In the genomic region with DNA sequence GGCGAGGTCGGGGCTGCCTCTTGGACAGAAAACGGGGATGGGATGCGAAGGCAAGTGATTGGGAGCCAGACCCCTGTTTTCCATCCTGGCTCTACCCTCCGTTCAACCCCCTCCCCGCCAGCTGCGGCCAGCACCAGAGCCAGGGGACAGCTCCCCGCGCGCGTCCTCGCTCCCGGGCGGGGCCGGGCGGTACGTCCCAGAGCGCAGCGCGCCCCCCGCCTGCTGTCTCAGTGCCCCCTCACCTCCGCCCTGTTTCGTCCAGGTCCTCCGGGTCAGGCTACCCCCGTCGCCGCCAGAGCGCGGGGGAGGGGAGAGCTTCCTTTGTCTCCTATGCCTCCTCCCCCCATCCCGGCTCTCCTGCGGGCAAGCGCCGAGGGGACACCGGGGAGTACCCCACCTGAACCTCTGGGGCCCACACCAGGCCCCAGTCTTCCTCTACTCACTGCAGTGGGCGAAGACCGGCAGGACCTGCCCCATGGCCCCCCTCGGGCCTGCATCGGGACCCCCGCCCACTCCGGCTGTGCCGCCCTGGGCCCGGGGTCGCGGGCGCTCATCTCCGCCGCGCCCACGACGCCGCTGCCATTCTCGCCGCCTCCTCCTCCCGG, we compare ENCODE assay signal across 1 cellular context.
A peak's percentile ranks its signal among the peaks of the same experiment; 100 is the strongest.
TF ChIP-seq lines count a peak whose summit lies in the region.

No MANE protein-coding gene starts in this region.

TF ChIP-seq in K562, 482 proteins besides CTCF, POLR2A, EP300 and RAD21 (continued from another document and continues in another):
- TF ChIP-seq, protein P1, sequence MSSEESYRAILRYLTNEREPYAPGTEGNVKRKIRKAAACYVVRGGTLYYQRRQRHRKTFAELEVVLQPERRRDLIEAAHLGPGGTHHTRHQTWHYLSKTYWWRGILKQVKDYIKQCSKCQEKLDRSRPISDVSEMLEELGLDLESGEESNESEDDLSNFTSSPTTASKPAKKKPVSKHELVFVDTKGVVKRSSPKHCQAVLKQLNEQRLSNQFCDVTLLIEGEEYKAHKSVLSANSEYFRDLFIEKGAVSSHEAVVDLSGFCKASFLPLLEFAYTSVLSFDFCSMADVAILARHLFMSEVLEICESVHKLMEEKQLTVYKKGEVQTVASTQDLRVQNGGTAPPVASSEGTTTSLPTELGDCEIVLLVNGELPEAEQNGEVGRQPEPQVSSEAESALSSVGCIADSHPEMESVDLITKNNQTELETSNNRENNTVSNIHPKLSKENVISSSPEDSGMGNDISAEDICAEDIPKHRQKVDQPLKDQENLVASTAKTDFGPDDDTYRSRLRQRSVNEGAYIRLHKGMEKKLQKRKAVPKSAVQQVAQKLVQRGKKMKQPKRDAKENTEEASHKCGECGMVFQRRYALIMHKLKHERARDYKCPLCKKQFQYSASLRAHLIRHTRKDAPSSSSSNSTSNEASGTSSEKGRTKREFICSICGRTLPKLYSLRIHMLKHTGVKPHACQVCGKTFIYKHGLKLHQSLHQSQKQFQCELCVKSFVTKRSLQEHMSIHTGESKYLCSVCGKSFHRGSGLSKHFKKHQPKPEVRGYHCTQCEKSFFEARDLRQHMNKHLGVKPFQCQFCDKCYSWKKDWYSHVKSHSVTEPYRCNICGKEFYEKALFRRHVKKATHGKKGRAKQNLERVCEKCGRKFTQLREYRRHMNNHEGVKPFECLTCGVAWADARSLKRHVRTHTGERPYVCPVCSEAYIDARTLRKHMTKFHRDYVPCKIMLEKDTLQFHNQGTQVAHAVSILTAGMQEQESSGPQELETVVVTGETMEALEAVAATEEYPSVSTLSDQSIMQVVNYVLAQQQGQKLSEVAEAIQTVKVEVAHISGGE (CRISPR knock-in tag; IDR thresholded peaks at IDR 0.05) = no peak
- TF ChIP-seq, protein P2, sequence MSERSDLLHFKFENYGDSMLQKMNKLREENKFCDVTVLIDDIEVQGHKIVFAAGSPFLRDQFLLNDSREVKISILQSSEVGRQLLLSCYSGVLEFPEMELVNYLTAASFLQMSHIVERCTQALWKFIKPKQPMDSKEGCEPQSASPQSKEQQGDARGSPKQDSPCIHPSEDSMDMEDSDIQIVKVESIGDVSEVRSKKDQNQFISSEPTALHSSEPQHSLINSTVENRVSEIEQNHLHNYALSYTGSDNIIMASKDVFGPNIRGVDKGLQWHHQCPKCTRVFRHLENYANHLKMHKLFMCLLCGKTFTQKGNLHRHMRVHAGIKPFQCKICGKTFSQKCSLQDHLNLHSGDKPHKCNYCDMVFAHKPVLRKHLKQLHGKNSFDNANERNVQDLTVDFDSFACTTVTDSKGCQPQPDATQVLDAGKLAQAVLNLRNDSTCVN (CRISPR knock-in tag; IDR thresholded peaks at IDR 0.05) = no peak
- TF ChIP-seq ARNT (IDR thresholded peaks at IDR 0.05) (no peak), ZNF224 (CRISPR knock-in tag; IDR thresholded peaks at IDR 0.05) (0 out of 2 replicates have a peak, but pooled peaks have one; percentile 34), HNRNPL (IDR thresholded peaks at IDR 0.05; ENCODE audit: low read depth, low read length) (0 out of 2 replicates have a peak, but pooled peaks have one; percentile 21), ESRRA (IDR thresholded peaks at IDR 0.05; ENCODE audit: borderline replicate concordance, low read depth) (no peak), ZNF696 (CRISPR knock-in tag; conservative IDR thresholded peaks at IDR 0.05) (no peak), GABPB1 (CRISPR knock-in tag; IDR thresholded peaks at IDR 0.05) (peak; percentile 45; the same call in 1 of the 2 replicates), ZBED1 (IDR thresholded peaks at IDR 0.05) (no peak), ZBTB1 (CRISPR knock-in tag; IDR thresholded peaks at IDR 0.05; ENCODE audit: borderline replicate concordance, low read depth) (peak; percentile 76), ETV5 (CRISPR knock-in tag; IDR thresholded peaks at IDR 0.05; ENCODE audit: low read depth) (no peak), NR3C1 (CRISPR knock-in tag; IDR thresholded peaks at IDR 0.05) (peak; percentile 95), RCOR1 (IDR thresholded peaks at IDR 0.05; ENCODE audit: borderline replicate concordance in 1 of 2, low read depth in 2 of 2, low read length in 2 of 2) (peak in 1 of 2 experiments; percentile 62; a peak in 1 of 4 replicates), KHSRP (IDR thresholded peaks at IDR 0.05) (no peak), DMBX1 (CRISPR knock-in tag; IDR thresholded peaks at IDR 0.05; ENCODE audit: borderline replicate concordance) (0 out of 2 replicates have a peak, but pooled peaks have one; percentile 22), SMAD2 (IDR thresholded peaks at IDR 0.05; ENCODE audit: low read depth, low read length) (no peak), RBM14 (IDR thresholded peaks at IDR 0.05; ENCODE audit: borderline replicate concordance, insufficient read depth, low read depth, low read length) (no peak), MAFG (tag; conservative IDR thresholded peaks at IDR 0.05) (no peak), ZC3H4 (CRISPR knock-in tag; IDR thresholded peaks at IDR 0.05; ENCODE audit: borderline replicate concordance) (0 out of 2 replicates have a peak, but pooled peaks have one; percentile 17), TSC22D4 (tag; IDR thresholded peaks at IDR 0.05) (no peak), CREM (IDR thresholded peaks at IDR 0.05; ENCODE audit: low read depth) (peak; percentile 78), BRD4 (IDR thresholded peaks at IDR 0.05) (no peak), POLR3G (IDR thresholded peaks at IDR 0.05; ENCODE audit: extremely low read depth, insufficient read length, insufficient replicate concordance) (no peak), KLF1 (tag; IDR thresholded peaks at IDR 0.05) (no peak), ZKSCAN1 (IDR thresholded peaks at IDR 0.05; ENCODE audit: low read depth, low read length) (no peak), TGIF2 (CRISPR knock-in tag; IDR thresholded peaks at IDR 0.05) (peak; percentile 74; the same call in 1 of the 2 replicates), POLR2AphosphoS5 (IDR thresholded peaks at IDR 0.05; ENCODE audit: control insufficient read depth, insufficient read depth, low read depth, low read length) (no peak), ZNF589 (CRISPR knock-in tag; IDR thresholded peaks at IDR 0.05; ENCODE audit: low read depth) (no peak), KDM1A (IDR thresholded peaks at IDR 0.05) (no peak), SNRNP70 (optimal IDR thresholded peaks at IDR 0.05; ENCODE audit: low read depth, low read length) (no peak), TEAD4 (IDR thresholded peaks at IDR 0.05; ENCODE audit: low read length) (no peak), TEAD4 (CRISPR knock-in tag; IDR thresholded peaks at IDR 0.05; ENCODE audit: borderline replicate concordance) (peak; percentile 26; the same call in 1 of the 2 replicates)
- TF ChIP-seq, protein P3, sequence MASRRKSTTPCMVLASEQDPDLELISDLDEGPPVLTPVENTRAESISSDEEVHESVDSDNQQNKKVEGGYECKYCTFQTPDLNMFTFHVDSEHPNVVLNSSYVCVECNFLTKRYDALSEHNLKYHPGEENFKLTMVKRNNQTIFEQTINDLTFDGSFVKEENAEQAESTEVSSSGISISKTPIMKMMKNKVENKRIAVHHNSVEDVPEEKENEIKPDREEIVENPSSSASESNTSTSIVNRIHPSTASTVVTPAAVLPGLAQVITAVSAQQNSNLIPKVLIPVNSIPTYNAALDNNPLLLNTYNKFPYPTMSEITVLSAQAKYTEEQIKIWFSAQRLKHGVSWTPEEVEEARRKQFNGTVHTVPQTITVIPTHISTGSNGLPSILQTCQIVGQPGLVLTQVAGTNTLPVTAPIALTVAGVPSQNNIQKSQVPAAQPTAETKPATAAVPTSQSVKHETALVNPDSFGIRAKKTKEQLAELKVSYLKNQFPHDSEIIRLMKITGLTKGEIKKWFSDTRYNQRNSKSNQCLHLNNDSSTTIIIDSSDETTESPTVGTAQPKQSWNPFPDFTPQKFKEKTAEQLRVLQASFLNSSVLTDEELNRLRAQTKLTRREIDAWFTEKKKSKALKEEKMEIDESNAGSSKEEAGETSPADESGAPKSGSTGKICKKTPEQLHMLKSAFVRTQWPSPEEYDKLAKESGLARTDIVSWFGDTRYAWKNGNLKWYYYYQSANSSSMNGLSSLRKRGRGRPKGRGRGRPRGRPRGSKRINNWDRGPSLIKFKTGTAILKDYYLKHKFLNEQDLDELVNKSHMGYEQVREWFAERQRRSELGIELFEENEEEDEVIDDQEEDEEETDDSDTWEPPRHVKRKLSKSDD (conservative IDR thresholded peaks at IDR 0.05; ENCODE audit: low read length) = no peak
- TF ChIP-seq, protein P4, sequence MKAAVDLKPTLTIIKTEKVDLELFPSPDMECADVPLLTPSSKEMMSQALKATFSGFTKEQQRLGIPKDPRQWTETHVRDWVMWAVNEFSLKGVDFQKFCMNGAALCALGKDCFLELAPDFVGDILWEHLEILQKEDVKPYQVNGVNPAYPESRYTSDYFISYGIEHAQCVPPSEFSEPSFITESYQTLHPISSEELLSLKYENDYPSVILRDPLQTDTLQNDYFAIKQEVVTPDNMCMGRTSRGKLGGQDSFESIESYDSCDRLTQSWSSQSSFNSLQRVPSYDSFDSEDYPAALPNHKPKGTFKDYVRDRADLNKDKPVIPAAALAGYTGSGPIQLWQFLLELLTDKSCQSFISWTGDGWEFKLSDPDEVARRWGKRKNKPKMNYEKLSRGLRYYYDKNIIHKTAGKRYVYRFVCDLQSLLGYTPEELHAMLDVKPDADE (conservative IDR thresholded peaks at IDR 0.05; ENCODE audit: control insufficient read depth, low read depth, low read length) = no peak
- TF ChIP-seq, protein P5, sequence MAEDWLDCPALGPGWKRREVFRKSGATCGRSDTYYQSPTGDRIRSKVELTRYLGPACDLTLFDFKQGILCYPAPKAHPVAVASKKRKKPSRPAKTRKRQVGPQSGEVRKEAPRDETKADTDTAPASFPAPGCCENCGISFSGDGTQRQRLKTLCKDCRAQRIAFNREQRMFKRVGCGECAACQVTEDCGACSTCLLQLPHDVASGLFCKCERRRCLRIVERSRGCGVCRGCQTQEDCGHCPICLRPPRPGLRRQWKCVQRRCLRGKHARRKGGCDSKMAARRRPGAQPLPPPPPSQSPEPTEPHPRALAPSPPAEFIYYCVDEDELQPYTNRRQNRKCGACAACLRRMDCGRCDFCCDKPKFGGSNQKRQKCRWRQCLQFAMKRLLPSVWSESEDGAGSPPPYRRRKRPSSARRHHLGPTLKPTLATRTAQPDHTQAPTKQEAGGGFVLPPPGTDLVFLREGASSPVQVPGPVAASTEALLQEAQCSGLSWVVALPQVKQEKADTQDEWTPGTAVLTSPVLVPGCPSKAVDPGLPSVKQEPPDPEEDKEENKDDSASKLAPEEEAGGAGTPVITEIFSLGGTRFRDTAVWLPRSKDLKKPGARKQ (CRISPR knock-in tag; IDR thresholded peaks at IDR 0.05) = no peak
- TF ChIP-seq, protein P6, sequence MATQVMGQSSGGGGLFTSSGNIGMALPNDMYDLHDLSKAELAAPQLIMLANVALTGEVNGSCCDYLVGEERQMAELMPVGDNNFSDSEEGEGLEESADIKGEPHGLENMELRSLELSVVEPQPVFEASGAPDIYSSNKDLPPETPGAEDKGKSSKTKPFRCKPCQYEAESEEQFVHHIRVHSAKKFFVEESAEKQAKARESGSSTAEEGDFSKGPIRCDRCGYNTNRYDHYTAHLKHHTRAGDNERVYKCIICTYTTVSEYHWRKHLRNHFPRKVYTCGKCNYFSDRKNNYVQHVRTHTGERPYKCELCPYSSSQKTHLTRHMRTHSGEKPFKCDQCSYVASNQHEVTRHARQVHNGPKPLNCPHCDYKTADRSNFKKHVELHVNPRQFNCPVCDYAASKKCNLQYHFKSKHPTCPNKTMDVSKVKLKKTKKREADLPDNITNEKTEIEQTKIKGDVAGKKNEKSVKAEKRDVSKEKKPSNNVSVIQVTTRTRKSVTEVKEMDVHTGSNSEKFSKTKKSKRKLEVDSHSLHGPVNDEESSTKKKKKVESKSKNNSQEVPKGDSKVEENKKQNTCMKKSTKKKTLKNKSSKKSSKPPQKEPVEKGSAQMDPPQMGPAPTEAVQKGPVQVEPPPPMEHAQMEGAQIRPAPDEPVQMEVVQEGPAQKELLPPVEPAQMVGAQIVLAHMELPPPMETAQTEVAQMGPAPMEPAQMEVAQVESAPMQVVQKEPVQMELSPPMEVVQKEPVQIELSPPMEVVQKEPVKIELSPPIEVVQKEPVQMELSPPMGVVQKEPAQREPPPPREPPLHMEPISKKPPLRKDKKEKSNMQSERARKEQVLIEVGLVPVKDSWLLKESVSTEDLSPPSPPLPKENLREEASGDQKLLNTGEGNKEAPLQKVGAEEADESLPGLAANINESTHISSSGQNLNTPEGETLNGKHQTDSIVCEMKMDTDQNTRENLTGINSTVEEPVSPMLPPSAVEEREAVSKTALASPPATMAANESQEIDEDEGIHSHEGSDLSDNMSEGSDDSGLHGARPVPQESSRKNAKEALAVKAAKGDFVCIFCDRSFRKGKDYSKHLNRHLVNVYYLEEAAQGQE (CRISPR knock-in tag; IDR thresholded peaks at IDR 0.05; ENCODE audit: low read depth) = peak; percentile 99
- TF ChIP-seq, protein P7, sequence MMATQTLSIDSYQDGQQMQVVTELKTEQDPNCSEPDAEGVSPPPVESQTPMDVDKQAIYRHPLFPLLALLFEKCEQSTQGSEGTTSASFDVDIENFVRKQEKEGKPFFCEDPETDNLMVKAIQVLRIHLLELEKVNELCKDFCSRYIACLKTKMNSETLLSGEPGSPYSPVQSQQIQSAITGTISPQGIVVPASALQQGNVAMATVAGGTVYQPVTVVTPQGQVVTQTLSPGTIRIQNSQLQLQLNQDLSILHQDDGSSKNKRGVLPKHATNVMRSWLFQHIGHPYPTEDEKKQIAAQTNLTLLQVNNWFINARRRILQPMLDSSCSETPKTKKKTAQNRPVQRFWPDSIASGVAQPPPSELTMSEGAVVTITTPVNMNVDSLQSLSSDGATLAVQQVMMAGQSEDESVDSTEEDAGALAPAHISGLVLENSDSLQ (IDR thresholded peaks at IDR 0.05) = no peak
- TF ChIP-seq, protein P8, sequence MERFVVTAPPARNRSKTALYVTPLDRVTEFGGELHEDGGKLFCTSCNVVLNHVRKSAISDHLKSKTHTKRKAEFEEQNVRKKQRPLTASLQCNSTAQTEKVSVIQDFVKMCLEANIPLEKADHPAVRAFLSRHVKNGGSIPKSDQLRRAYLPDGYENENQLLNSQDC (CRISPR knock-in tag; IDR thresholded peaks at IDR 0.05) = no peak
- TF ChIP-seq, protein P9, sequence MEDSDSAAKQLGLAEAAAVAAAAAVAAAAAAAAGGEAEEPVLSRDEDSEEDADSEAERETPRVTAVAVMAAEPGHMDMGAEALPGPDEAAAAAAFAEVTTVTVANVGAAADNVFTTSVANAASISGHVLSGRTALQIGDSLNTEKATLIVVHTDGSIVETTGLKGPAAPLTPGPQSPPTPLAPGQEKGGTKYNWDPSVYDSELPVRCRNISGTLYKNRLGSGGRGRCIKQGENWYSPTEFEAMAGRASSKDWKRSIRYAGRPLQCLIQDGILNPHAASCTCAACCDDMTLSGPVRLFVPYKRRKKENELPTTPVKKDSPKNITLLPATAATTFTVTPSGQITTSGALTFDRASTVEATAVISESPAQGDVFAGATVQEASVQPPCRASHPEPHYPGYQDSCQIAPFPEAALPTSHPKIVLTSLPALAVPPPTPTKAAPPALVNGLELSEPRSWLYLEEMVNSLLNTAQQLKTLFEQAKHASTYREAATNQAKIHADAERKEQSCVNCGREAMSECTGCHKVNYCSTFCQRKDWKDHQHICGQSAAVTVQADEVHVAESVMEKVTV (CRISPR knock-in tag; IDR thresholded peaks at IDR 0.05) = no peak
